Comparison of ENCODE assay signal across 22 cellular contexts in the genomic region with DNA sequence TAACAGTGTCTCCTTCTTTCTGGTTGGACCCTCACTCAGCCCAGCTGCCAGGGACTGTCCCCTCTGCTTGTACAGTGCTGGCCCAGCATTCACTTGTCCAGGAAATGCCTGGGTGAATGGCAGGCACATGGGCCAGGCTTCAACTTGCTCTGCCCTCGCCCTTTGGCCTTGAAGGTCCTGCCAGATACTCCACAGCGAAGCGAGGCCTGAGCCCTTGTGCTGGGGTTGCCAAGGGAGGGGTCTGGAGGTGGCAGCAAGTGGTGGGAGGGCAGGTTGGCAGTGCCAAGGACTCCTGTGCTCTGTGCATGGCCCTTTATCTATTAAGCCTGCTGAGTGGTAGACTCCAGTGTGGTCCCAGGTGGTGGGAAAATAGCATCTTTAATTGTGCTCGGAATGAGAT.
"Had no signal": no experiment of that assay in that cellular context is flagged by ENCODE, and none has a peak within 500 bp of the region (broad histone marks: within the 10 kb centered on the region; RNA-seq: fewer than 3 reads in every experiment).

No MANE protein-coding gene starts in this region.

- H3K36me3 ChIP-seq: cardiac muscle cell, esophagus squamous epithelium, left lung, transverse colon, uterus had no signal

- H3K4me3 ChIP-seq: cardiac muscle cell, esophagus squamous epithelium, hepatocyte, left lung, mucosa of descending colon, transverse colon, uterus had no signal

- H3K27me3 ChIP-seq: cardiac muscle cell, esophagus squamous epithelium, hepatocyte, left lung, transverse colon, uterus had no signal

- H3K27ac ChIP-seq: cardiac muscle cell, esophagus squamous epithelium, hepatocyte, left lung, parathyroid adenoma, transverse colon, uterus had no signal

- DNase-seq: activated CD4-positive, alpha-beta T cell treated with anti-CD3 and anti-CD28 coated beads, Interleukin-2, amount 10 ng/mL, durations not matched to agents 7 days and 5 days; activated CD8-positive, alpha-beta memory T cell treated with anti-CD3 and anti-CD28 coated beads, Interleukin-2, amount 50 U/mL, for 4 hours; activated CD8-positive, alpha-beta T cell treated with anti-CD3 and anti-CD28 coated beads, Interleukin-2, amount 10 ng/mL, durations not matched to agents 7 days and 5 days; activated effector memory CD4-positive, alpha-beta T cell treated with Interleukin-2 at 50 U/mL for 16 hours; activated T-cell treated with anti-CD3 and anti-CD28 coated beads, Interleukin-2, amount 50 U/mL, for 48 hours; effector memory CD8-positive, alpha-beta T cell; esophagus squamous epithelium; islet precursor cell; left lung; mesenchymal stem cell; mucosa of descending colon; naive B cell; SK-N-SH; stimulated activated CD4-positive, alpha-beta T cell treated with anti-CD3 and anti-CD28 coated beads, Interleukin-2, amount 100 ng/mL, for 24 hours; stimulated activated naive CD8-positive, alpha-beta T cell treated with anti-CD3 and anti-CD28 coated beads, Interleukin-15, Interleukin-2, amounts not matched to agents 100 U/mL and 50 U/mL, for 24 hours; T-helper 9 cell; transverse colon had no signal

- ATAC-seq: activated CD4-positive, CD25-positive, alpha-beta regulatory T cell treated with anti-CD3 and anti-CD28 coated beads, Interleukin-2, amount 50 U/mL, for 24 hours; activated CD8-positive, alpha-beta T cell treated with anti-CD3 and anti-CD28 coated beads, Interleukin-2, amount 10 ng/mL, durations not matched to agents 7 days and 5 days; effector memory CD8-positive, alpha-beta T cell; left lung; mucosa of descending colon; stimulated activated naive CD8-positive, alpha-beta T cell treated with anti-CD3 and anti-CD28 coated beads, Interleukin-15, Interleukin-2, amounts not matched to agents 100 U/mL and 50 U/mL, for 24 hours had no signal

- H3K9me3 ChIP-seq: esophagus squamous epithelium, left lung, mucosa of descending colon, SK-N-SH, transverse colon, uterus had no signal
